ENCODE assay signal across 8 cellular contexts in genomic region chr5:14809369-14810144, GRCh38.
DNase-seq lines count a peak whose midpoint lies in the region; ATAC-seq and TF ChIP-seq lines count a peak whose summit lies in the region.

No MANE protein-coding gene starts in this region.

- H3K4me3 ChIP-seq in choroid plexus epithelial cell (ENCODE audit: low read depth, low read length): peak overlapping the region; percentile 27

- ATAC-seq in GM21515 (IDR thresholded peaks at IDR 0.05; ENCODE audit: unreplicated experiment): peak; percentile 99

- in situ Hi-C loops in KBM-7 (cut with MboI; ENCODE audit: low pct_unique_long_range_greater_than_20kb, low sequenced_read_pairs): no loop called here

- peak; percentile 95 for DNase-seq in CD1c-positive myeloid dendritic cell (ENCODE audit: extremely low spot score)
- peak; percentile 78 for DNase-seq in KBM-7
- DNase-seq in activated CD4-positive, alpha-beta T cell treated with anti-CD3 and anti-CD28 coated beads for 24 hours (ENCODE audit: low read depth in 2 of 2): peak; percentile 56
- DNase-seq in choroid plexus epithelial cell (ENCODE audit: low read depth): peak; percentile 92
- DNase-seq in mucosa of gallbladder (ENCODE audit: low spot score): peak; percentile 56
- DNase-seq in stimulated activated CD8-positive, alpha-beta memory T cell treated with anti-CD3 and anti-CD28 coated beads, Interleukin-7, amount 100 ng/mL, for 48 hours (ENCODE audit: extremely low read depth in 1 of 2, low read depth in 1 of 2): peak; percentile 52 to 80
- DNase-seq in NCI-H1694 treated with DMSO at 0.1 percent for 48 hours (lab: John Stamatoyannopoulos, UW): no peak

- no peak for TF ChIP-seq CTCF in choroid plexus epithelial cell (conservative IDR thresholded peaks at IDR 0.05; ENCODE audit: low read depth, low read length)
